ENCODE assay signal across 19 cellular contexts in the genomic region with DNA sequence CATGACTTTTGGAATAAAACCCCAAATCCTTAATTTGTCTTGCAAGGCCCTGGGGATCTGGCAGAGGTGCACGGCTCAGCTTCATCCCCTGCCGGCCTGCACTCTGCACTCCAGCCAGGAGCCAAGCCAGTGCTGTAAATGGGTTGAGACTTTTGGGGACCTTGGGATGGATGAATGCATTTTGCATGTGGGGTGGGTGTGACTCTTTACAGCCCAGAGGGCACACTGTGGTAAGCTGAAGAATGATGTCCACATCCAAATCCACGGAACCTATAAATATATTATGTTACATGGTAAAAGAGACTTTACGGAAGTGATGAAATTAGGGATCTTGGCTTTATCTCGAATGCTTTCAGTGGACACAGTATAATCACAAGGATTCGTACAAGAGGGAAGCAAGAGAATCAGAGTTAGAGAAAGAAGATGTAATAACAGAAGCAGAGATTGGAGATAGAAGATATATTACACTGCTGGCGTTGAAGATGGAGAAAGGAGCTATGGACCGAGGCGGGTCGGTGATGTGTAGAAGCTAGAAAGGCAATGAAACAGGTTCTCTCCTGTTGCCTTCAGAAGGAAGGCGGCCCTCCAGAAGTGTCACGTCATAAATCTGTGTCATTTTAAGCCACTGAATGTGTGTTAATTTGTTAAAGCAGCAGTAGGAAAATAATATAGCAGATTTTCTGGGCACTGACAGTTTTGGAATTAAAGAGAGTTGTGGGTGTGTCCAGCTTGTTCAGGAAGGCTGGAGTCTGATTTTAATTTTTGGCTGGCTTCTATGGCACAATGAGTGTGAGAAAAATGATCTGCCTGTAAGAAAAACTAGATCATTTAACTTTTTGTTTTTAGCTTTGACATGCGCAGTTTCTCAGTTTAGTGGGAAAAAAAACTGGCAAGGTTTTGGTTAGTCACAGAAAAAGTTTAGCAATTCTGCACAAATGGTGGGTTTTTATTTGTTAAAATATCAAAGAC.
DNase-seq lines count a peak whose midpoint lies in the region; ATAC-seq and TF ChIP-seq lines count a peak whose summit lies in the region.
"Had no signal": no experiment of that assay in that cellular context is flagged by ENCODE, and none has a peak within 500 bp of the region (broad histone marks: within the 10 kb centered on the region; RNA-seq: fewer than 3 reads in every experiment).

No MANE protein-coding gene starts in this region.

- 68 to 69% methylated on average over 10 to 11 of the region's 13 CpGs for WGBS in gastroesophageal sphincter (ENCODE audit: low coverage in 1 of 2), 2 donors
- WGBS in neuronal stem cell (ENCODE audit: extremely low coverage in 2 of 2, insufficient read length in 2 of 2, insufficient replicate concordance in 1 of 2), 2 donors, result no CpG with 5 or more reads among the region's 13 CpGs

- in situ Hi-C loops in ACHN (cut with HindIII; ENCODE audit: low pct_ligation_motif_present, low pct_unique_long_range_greater_than_20kb, low sequenced_read_pairs), result no loop called here

- H2BK120ac ChIP-seq in neuronal stem cell (ENCODE audit: low read depth, low read length), result no peak overlapping the region

- H3K18ac ChIP-seq in neuronal stem cell (ENCODE audit: low read length), result no peak overlapping the region

- no peak overlapping the region for H2AFZ ChIP-seq in neuronal stem cell (ENCODE audit: low read length)

- H3K4me3 Mint-ChIP-seq in brain, result peak overlapping the region in 1 of 5 experiments; percentile 15
- H3K4me3 Mint-ChIP-seq: activated CD4-positive, alpha-beta T cell treated with anti-CD3 and anti-CD28 coated beads for 36 hours; activated CD8-positive, alpha-beta memory T cell treated with anti-CD3 and anti-CD28 coated beads, Interleukin-2, amount 10 ng/mL, durations not matched to agents 7 days and 5 days; activated T-helper 17 cell treated with anti-CD3 and anti-CD28 coated beads, Interleukin-2, amount 50 U/mL, for 72 hours; CD8-positive, alpha-beta T cell; H9; stimulated activated naive CD8-positive, alpha-beta T cell treated with anti-CD3 and anti-CD28 coated beads, Interleukin-15, amount 100 ng/mL, for 72 hours had no signal

- H3K14ac ChIP-seq in neuronal stem cell (ENCODE audit: low read length), result no peak overlapping the region

- no peak overlapping the region for H2AK5ac ChIP-seq in neuronal stem cell (ENCODE audit: low read depth, low read length)

- H3K27ac Mint-ChIP-seq in brain, result peak overlapping the region in 4 of 5 experiments; percentile 3 to 50 (median 20)
- H3K27ac Mint-ChIP-seq: activated CD4-positive, alpha-beta T cell treated with anti-CD3 and anti-CD28 coated beads for 36 hours; activated CD8-positive, alpha-beta memory T cell treated with anti-CD3 and anti-CD28 coated beads, Interleukin-2, amount 10 ng/mL, durations not matched to agents 7 days and 5 days; activated T-helper 17 cell treated with anti-CD3 and anti-CD28 coated beads, Interleukin-2, amount 50 U/mL, for 72 hours; CD8-positive, alpha-beta T cell; stimulated activated naive CD8-positive, alpha-beta T cell treated with anti-CD3 and anti-CD28 coated beads, Interleukin-15, amount 100 ng/mL, for 72 hours had no signal

- no peak overlapping the region for H2BK5ac ChIP-seq in neuronal stem cell (ENCODE audit: low read length)

- H3K4me3 ChIP-seq in gastroesophageal sphincter (no peak overlapping the region), neuronal stem cell (ENCODE audit: low read length in 2 of 2) (no peak overlapping the region), thoracic aorta (no peak overlapping the region)

- H3K4me1 Mint-ChIP-seq in brain, result peaks cover 40% of the 10 kb centered on the region
- H3K4me1 Mint-ChIP-seq: activated CD4-positive, alpha-beta T cell treated with anti-CD3 and anti-CD28 coated beads for 36 hours; activated CD8-positive, alpha-beta memory T cell treated with anti-CD3 and anti-CD28 coated beads, Interleukin-2, amount 10 ng/mL, durations not matched to agents 7 days and 5 days; activated T-helper 17 cell treated with anti-CD3 and anti-CD28 coated beads, Interleukin-2, amount 50 U/mL, for 72 hours; stimulated activated naive CD8-positive, alpha-beta T cell treated with anti-CD3 and anti-CD28 coated beads, Interleukin-15, amount 100 ng/mL, for 72 hours had no signal

- H3K9me3 ChIP-seq in gastroesophageal sphincter, result no peaks in the 10 kb centered on the region
- no peaks in the 10 kb centered on the region for H3K9me3 ChIP-seq in neuronal stem cell (replicated peaks in 1 of 2; ENCODE audit: control insufficient read depth in 2 of 2, insufficient read depth in 1 of 2, low read depth in 1 of 2, low read length in 2 of 2)
- H3K9me3 ChIP-seq in thoracic aorta, result no peaks in the 10 kb centered on the region
- H3K9me3 ChIP-seq: neutrophil had no signal

- H3K79me1 ChIP-seq in neuronal stem cell (ENCODE audit: low read depth, low read length), result peaks cover 3% of the 10 kb centered on the region

- H4K8ac ChIP-seq in neuronal stem cell (ENCODE audit: low read depth, low read length), result no peak overlapping the region

- H3K36me3 Mint-ChIP-seq in brain, result peaks cover 20% of the 10 kb centered on the region
- H3K36me3 Mint-ChIP-seq: activated CD8-positive, alpha-beta memory T cell treated with anti-CD3 and anti-CD28 coated beads, Interleukin-2, amount 10 ng/mL, durations not matched to agents 7 days and 5 days; CD8-positive, alpha-beta T cell had no signal

- peak; percentile 52 for ATAC-seq in gastroesophageal sphincter
- peak; percentile 36 for ATAC-seq in thoracic aorta (ENCODE audit: insufficient number of reproducible peaks, low FRiP score, low read depth)
- no peak for ATAC-seq in GM18498 (IDR thresholded peaks at IDR 0.05; ENCODE audit: unreplicated experiment)
- no peak for ATAC-seq in HG03108 (IDR thresholded peaks at IDR 0.05; ENCODE audit: unreplicated experiment)
- ATAC-seq: activated CD4-positive, alpha-beta T cell treated with anti-CD3 and anti-CD28 coated beads for 36 hours; activated CD8-positive, alpha-beta memory T cell treated with anti-CD3 and anti-CD28 coated beads, Interleukin-2, amount 10 ng/mL, durations not matched to agents 7 days and 5 days; activated T-helper 17 cell treated with anti-CD3 and anti-CD28 coated beads, Interleukin-2, amount 50 U/mL, for 72 hours; CD8-positive, alpha-beta T cell had no signal

- peaks cover 0 to 8% (median 4%) of the 10 kb centered on the region in 5 experiments for H3K9me3 Mint-ChIP-seq in brain

- H3K4ac ChIP-seq in neuronal stem cell (ENCODE audit: low read length), result no peak overlapping the region

- H3K27me3 ChIP-seq in gastroesophageal sphincter (no peaks in the 10 kb centered on the region), neuronal stem cell (ENCODE audit: control insufficient read depth in 3 of 3, insufficient read depth in 3 of 3, low read depth in 1 of 3, low read length in 3 of 3) (no peaks in the 10 kb centered on the region), thoracic aorta (replicated peaks; ENCODE audit: insufficient read depth) (no peaks in the 10 kb centered on the region)
- H3K27me3 ChIP-seq: neutrophil had no signal

- H3K4me1 ChIP-seq in gastroesophageal sphincter (peaks cover 2 to 55% (median 10%) of the 10 kb centered on the region in 3 donors), neuronal stem cell (ENCODE audit: control insufficient read depth in 2 of 2, insufficient read depth in 1 of 2, low read depth in 1 of 2, low read length in 2 of 2) (peaks cover 9 to 11% of the 10 kb centered on the region in 2 donors), thoracic aorta (ENCODE audit: control insufficient read depth in 1 of 2, low read depth in 2 of 2) (no peaks in the 10 kb centered on the region)

- H3K4me2 ChIP-seq in neuronal stem cell (ENCODE audit: insufficient read depth, low read length, poor library complexity, severe bottlenecking), result no peak overlapping the region

- no peaks in the 10 kb centered on the region for H3K27me3 Mint-ChIP-seq in brain
- H3K27me3 Mint-ChIP-seq: activated CD4-positive, alpha-beta T cell treated with anti-CD3 and anti-CD28 coated beads for 36 hours; stimulated activated naive CD8-positive, alpha-beta T cell treated with anti-CD3 and anti-CD28 coated beads, Interleukin-15, amount 100 ng/mL, for 72 hours had no signal

- TF ChIP-seq CTCF in brain (conservative IDR thresholded peaks at IDR 0.05), result no peak
- no peak for TF ChIP-seq CTCF in gastroesophageal sphincter (IDR thresholded peaks at IDR 0.05)
- TF ChIP-seq CTCF in thoracic aorta (IDR thresholded peaks at IDR 0.05), result no peak

- DNase-seq in neuronal stem cell (ENCODE audit: low spot score) (no peak), thoracic aorta (ENCODE audit: low spot score) (no peak), ACHN (no peak)
- DNase-seq: activated CD4-positive, alpha-beta T cell treated with anti-CD3 and anti-CD28 coated beads for 36 hours; activated CD8-positive, alpha-beta memory T cell treated with anti-CD3 and anti-CD28 coated beads, Interleukin-2, amount 10 ng/mL, durations not matched to agents 7 days and 5 days; CD8-positive, alpha-beta T cell; H9; hippocampal formation; kidney; NCI-H1436 treated with DMSO at 0.1 percent for 48 hours; NCI-H2171; NCI-H69; stimulated activated naive CD8-positive, alpha-beta T cell treated with anti-CD3 and anti-CD28 coated beads, Interleukin-15, amount 100 ng/mL, for 72 hours had no signal

- H3K9ac ChIP-seq in neuronal stem cell (ENCODE audit: low read depth, low read length, poor library complexity), result no peak overlapping the region

- H3K23ac ChIP-seq in neuronal stem cell (ENCODE audit: low read depth, low read length, poor library complexity), result no peak overlapping the region

- H2BK12ac ChIP-seq in neuronal stem cell (ENCODE audit: low read length), result no peak overlapping the region

- H3K27ac ChIP-seq in gastroesophageal sphincter (peak overlapping the region; percentile 25 to 74 (median 62)), neuronal stem cell (replicated peaks; ENCODE audit: low read length) (no peak overlapping the region), thoracic aorta (no peak overlapping the region)
- H3K27ac ChIP-seq: neutrophil had no signal

- H3K36me3 ChIP-seq in gastroesophageal sphincter (no peaks in the 10 kb centered on the region), neuronal stem cell (replicated peaks in 1 of 2; ENCODE audit: control insufficient read depth in 2 of 2, insufficient read depth in 2 of 2, low read length in 2 of 2) (no peaks in the 10 kb centered on the region), thoracic aorta (no peaks in the 10 kb centered on the region)
- H3K36me3 ChIP-seq: neutrophil had no signal

- peak overlapping the region; percentile 1 for H2BK15ac ChIP-seq in neuronal stem cell (ENCODE audit: low read length)

- no peak overlapping the region for H4K91ac ChIP-seq in neuronal stem cell (ENCODE audit: low read depth, low read length, poor library complexity)

- TF ChIP-seq POLR2A in gastroesophageal sphincter (IDR thresholded peaks at IDR 0.05), result no peak

- no peak for TF ChIP-seq EP300 in gastroesophageal sphincter (IDR thresholded peaks at IDR 0.05)

Comparison
In these comparisons a context has a peak if more than half of its experiments do, and no peak if none do; other contexts are left out.
1. ATAC-seq: peak in gastroesophageal sphincter (single experiment) and thoracic aorta (single experiment); none in GM18498 (single experiment) and HG03108 (single experiment).
2. H3K27ac ChIP-seq: peak in gastroesophageal sphincter (4 of 4); none in neuronal stem cell (single experiment) and thoracic aorta (0 of 2).